Comparison of ENCODE assay signal across 10 cellular contexts in genomic region chr11:76653674-76654309, GRCh38. TPM values are rescaled to one million over a fixed set of nuclear protein-coding genes. Genes with fewer than 3 reads are reported as not detected.
DNase-seq lines count a peak whose midpoint lies in the region; ATAC-seq and TF ChIP-seq lines count a peak whose summit lies in the region.
"Had no signal": no experiment of that assay in that cellular context is flagged by ENCODE, and none has a peak within 500 bp of the region (broad histone marks: within the 10 kb centered on the region; RNA-seq: fewer than 3 reads in every experiment).

No MANE protein-coding gene starts in this region.

- DNase-seq in HT1080 (ENCODE audit: low read depth): peak; percentile 18
- peak; percentile 90 for DNase-seq in coronary artery (ENCODE audit: low spot score)
- DNase-seq in medulla oblongata (ENCODE audit: extremely low spot score): peak; percentile 20
- DNase-seq in stromal cell of bone marrow (ENCODE audit: low read depth): peak; percentile 59
- no peak for DNase-seq in pons (ENCODE audit: low spot score)
- no peak for DNase-seq in ecto neural progenitor cell (ENCODE audit: low spot score)
- DNase-seq: activated CD4-positive, alpha-beta T cell treated with anti-CD3 and anti-CD28 coated beads, Interleukin-2, amount 10 ng/mL, durations not matched to agents 24 days and 14 days; NCI-H1092 treated with DMSO at 0.1 percent for 48 hours had no signal

- H3K4me3 ChIP-seq in coronary artery: peak overlapping the region; percentile 14

- peak overlapping the region; percentile 89 to 90 for H3K27ac ChIP-seq in coronary artery

- ATAC-seq in GM19467 (IDR thresholded peaks at IDR 0.05; ENCODE audit: unreplicated experiment): no peak
- ATAC-seq in HG02588 (IDR thresholded peaks at IDR 0.05; ENCODE audit: unreplicated experiment): no peak

- TF ChIP-seq CTCF in coronary artery (IDR thresholded peaks at IDR 0.05): no peak

RNA-seq across cellular contexts. Expression of gene LRRC32, which starts 16.8 kb away (rescaled TPM):
- total RNA-seq in HT1080 (2014; rRNA removed; shearing (Covaris generic)): 0.06 and 0.17 TPM in 2 replicates
- 0.03 TPM in 2 replicates for polyA plus RNA-seq in HT1080 (2015; cell fraction: cytosol; rRNA removed)
- 0.06 and 0.14 TPM in 2 replicates for polyA plus RNA-seq in HT1080 (2015; cell fraction: nucleus; rRNA removed)

Comparison
In these comparisons a context has a peak if more than half of its experiments do, and no peak if none do; other contexts are left out.
1. DNase-seq: peak in HT1080 (single experiment), coronary artery (single experiment), medulla oblongata (single experiment) and stromal cell of bone marrow (single experiment); none in pons (single experiment) and ecto neural progenitor cell (single experiment).